In genomic region chr7:35780070-35780469, GRCh38 we compare ENCODE assay signal across 18 cellular contexts. TPM values are rescaled to one million over a fixed set of nuclear protein-coding genes. Genes with fewer than 3 reads are reported as not detected.
DNase-seq lines count a peak whose midpoint lies in the region.
"Had no signal": no experiment of that assay in that cellular context is flagged by ENCODE, and none has a peak within 500 bp of the region (broad histone marks: within the 10 kb centered on the region; RNA-seq: fewer than 3 reads in every experiment).

No MANE protein-coding gene starts in this region.

- H3K4me1 ChIP-seq in SJCRH30 = no peaks in the 10 kb centered on the region

- DNase-seq in SJCRH30 = peak; percentile 5 to 25
- DNase-seq in caudate nucleus (lab: John Stamatoyannopoulos, UW) = peak in 1 of 61 donors; percentile 17
- no peak for DNase-seq in substantia nigra (lab: John Stamatoyannopoulos, UW)
- DNase-seq in A172 (ENCODE audit: low spot score) = no peak
- DNase-seq in nucleus accumbens (lab: John Stamatoyannopoulos, UW) = no peak
- no peak for DNase-seq in iPS-NIHi11 (ENCODE audit: low spot score)
- DNase-seq: AML-193; C1 segment of cervical spinal cord; CD8-positive, alpha-beta T cell; H7; KBM-7; NCI-H1092 treated with DMSO at 0.1 percent for 48 hours; NCI-H146; NCI-H2029; NCI-H345; NCI-H524 treated with DMSO at 0.1 percent for 48 hours; OCI-M1 had no signal

- H3K27me3 ChIP-seq in SJCRH30 (no peaks in the 10 kb centered on the region), layer of hippocampus (ENCODE audit: control insufficient read depth, insufficient read depth, low read length) (no peaks in the 10 kb centered on the region)

- no peak overlapping the region for H3K4me3 ChIP-seq in SJCRH30

- H3K27ac ChIP-seq in SJCRH30 = no peak overlapping the region
- peak overlapping the region; percentile 93 for H3K27ac ChIP-seq in caudate nucleus (ENCODE audit: low read depth, low read length)
- peak overlapping the region; percentile 86 for H3K27ac ChIP-seq in layer of hippocampus (ENCODE audit: low read depth, low read length)
- peak overlapping the region; percentile 94 for H3K27ac ChIP-seq in substantia nigra (ENCODE audit: low read depth, low read length, poor library complexity, severe bottlenecking)

- H3K9me3 ChIP-seq in SJCRH30 (replicated peaks) = 0 out of 2 replicates have a peak, but pooled peaks cover 3% of the 10 kb centered on the region

- no peaks in the 10 kb centered on the region for H3K36me3 ChIP-seq in SJCRH30

RNA-seq across cellular contexts. Expression of gene SEPTIN7, which starts 20.8 kb away (rescaled TPM):
- 352 and 363 TPM in 2 replicates for total RNA-seq in SJCRH30 (2014; rRNA removed; shearing (Covaris generic))
- 660 and 790 TPM in 2 replicates for total RNA-seq in A172 (2014; rRNA removed; shearing (Covaris generic))

Comparison
In these comparisons a context has a peak if more than half of its experiments do, and no peak if none do; other contexts are left out.
1. DNase-seq: peak in SJCRH30 (2 of 2); none in substantia nigra (0 of 49), A172 (single experiment), nucleus accumbens (0 of 56) and iPS-NIHi11 (single experiment).